ENCODE assay signal across 11 cellular contexts in the genomic region with DNA sequence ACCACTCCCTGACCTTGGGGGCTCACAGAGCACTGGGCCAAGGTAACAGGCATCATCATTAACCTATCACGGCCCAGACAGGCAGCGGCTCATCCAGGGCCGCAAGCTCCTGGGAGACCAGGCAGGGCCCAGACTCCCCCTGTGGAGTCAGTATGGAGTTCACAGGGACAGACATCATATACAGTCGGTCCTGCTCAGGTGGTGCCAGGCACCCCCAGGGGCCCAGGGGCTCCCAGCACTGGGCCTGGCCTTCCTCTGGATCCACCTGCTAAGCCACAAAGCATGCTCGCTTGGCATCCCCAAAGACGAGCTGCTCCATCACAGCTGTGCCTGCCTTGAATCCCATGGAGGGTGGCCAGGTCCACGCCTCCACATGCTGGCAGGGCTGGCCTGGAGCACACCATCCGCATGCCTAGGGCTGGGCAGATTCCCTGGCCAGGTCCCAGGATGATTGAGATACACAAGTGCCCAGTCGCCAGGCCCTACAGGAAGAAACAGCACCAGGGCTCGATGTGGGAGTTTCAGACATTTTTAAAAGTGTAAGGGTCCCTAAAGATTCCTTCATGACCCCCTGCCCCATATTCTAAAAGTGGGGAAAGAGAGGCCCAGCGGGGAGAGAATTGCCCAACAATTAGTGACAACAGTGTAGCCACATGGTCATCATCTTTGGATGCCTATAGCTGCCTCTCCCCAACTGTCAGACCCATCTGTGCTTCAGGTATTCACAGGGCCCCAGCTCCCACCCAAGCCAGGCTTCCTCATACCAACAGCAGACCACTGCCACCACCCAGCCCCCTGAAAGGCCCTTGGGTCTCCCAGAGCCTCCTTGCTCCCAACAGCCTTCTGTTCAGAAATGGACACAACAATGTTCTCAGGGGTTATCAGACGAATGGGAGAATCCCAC. TPM values are rescaled to one million over a fixed set of nuclear protein-coding genes. Genes with fewer than 3 reads are reported as not detected.
DNase-seq lines count a peak whose midpoint lies in the region; ATAC-seq and TF ChIP-seq lines count a peak whose summit lies in the region.
"Had no signal": no experiment of that assay in that cellular context is flagged by ENCODE, and none has a peak within 500 bp of the region (broad histone marks: within the 10 kb centered on the region; RNA-seq: fewer than 3 reads in every experiment).

No MANE protein-coding gene starts in this region.

- H3K4me3 ChIP-seq in IMR-90 (ENCODE audit: insufficient read depth, low read depth, low read length) (no peak overlapping the region), subcutaneous abdominal adipose tissue (ENCODE audit: low read depth in 1 of 5, low read length in 5 of 5) (no peak overlapping the region)

- no peak overlapping the region for H4K91ac ChIP-seq in IMR-90 (ENCODE audit: insufficient read depth, low read depth, low read length)

- H3K4me2 ChIP-seq in IMR-90 (ENCODE audit: low read depth, low read length) = no peak overlapping the region

- CTCF ChIA-PET in IMR-90 (lab: Yijun Ruan, JAX) = interaction anchor here (0.7 kb wide), 1 partner anchor 497 kb away, joined by 3 read pairs; no protein-coding TSS in a partner anchor

- no peak overlapping the region for H2BK20ac ChIP-seq in IMR-90 (ENCODE audit: low read depth, low read length)

- H4K5ac ChIP-seq in IMR-90 (ENCODE audit: low read depth, low read length) = no peak overlapping the region

- H2BK120ac ChIP-seq in IMR-90 (ENCODE audit: low read depth, low read length) = no peak overlapping the region

- DNase-seq in IMR-90 = no peak
- DNase-seq in cerebellum (ENCODE audit: low spot score) = peak; percentile 84
- peak; percentile 62 for DNase-seq in medulla oblongata (ENCODE audit: extremely low spot score)
- DNase-seq in GM10266 (ENCODE audit: extremely low spot score) = no peak
- DNase-seq in SKM-1 (lab: John Stamatoyannopoulos, UW; ENCODE audit: unreplicated experiment) = no peak
- DNase-seq: activated CD4-positive, CD25-positive, alpha-beta regulatory T cell treated with anti-CD3 and anti-CD28 coated beads, Interleukin-2, amount 50 U/mL, for 72 hours; GDM1; OCI-M1 had no signal

- peak overlapping the region; percentile 49 for H2AK9ac ChIP-seq in IMR-90 (replicated peaks; ENCODE audit: low read depth, low read length, poor library complexity)

- no peak overlapping the region for H2AK5ac ChIP-seq in IMR-90 (ENCODE audit: low read depth, low read length)

- whole genome bisulfite sequencing in IMR-90 (ENCODE audit: extremely low coverage in 2 of 2, insufficient read length in 1 of 2), 2 experiments = 79% methylated on average over 2 of the region's 12 CpGs; no CpG with 5 or more reads in 1 of the 2 experiments

- H4K20me1 ChIP-seq in IMR-90 (ENCODE audit: insufficient read depth, low read length) = peaks cover 64% of the 10 kb centered on the region

- H2BK5ac ChIP-seq in IMR-90 (ENCODE audit: low read depth, low read length, poor library complexity, severe bottlenecking) = no peak overlapping the region

- TF ChIP-seq CTCF in IMR-90 (conservative IDR thresholded peaks at IDR 0.05; ENCODE audit: low read depth, low read length) (no peak), GM10266 (IDR thresholded peaks at IDR 0.05; ENCODE audit: control insufficient read depth, insufficient read depth, low read depth, missing control alignments) (no peak)

- no peak overlapping the region for H3K56ac ChIP-seq in IMR-90 (ENCODE audit: extremely low read depth, insufficient read depth, low read length)

- no peak overlapping the region for H3K9ac ChIP-seq in IMR-90 (ENCODE audit: low read depth, low read length)
- H3K9ac ChIP-seq in subcutaneous abdominal adipose tissue (ENCODE audit: low read length in 5 of 5) = peak overlapping the region in 3 of 5 donors; percentile 10 to 50 (median 21)

- peaks cover 34% of the 10 kb centered on the region for H3K9me1 ChIP-seq in IMR-90 (ENCODE audit: insufficient read depth, low read length)

- no peak overlapping the region for H3K14ac ChIP-seq in IMR-90 (replicated peaks; ENCODE audit: low read depth, low read length)

- H3K36me3 ChIP-seq in IMR-90 (ENCODE audit: control insufficient read depth, insufficient read depth, low read length) = no peaks in the 10 kb centered on the region
- H3K36me3 ChIP-seq in subcutaneous abdominal adipose tissue (ENCODE audit: control insufficient read depth in 5 of 5, insufficient read depth in 5 of 5, low read length in 5 of 5) = peaks cover 0 to 4% (median 0%) of the 10 kb centered on the region in 5 donors

- H3K4ac ChIP-seq in IMR-90 (ENCODE audit: low read depth, low read length) = no peak overlapping the region

- H3K27ac ChIP-seq in IMR-90 (ENCODE audit: insufficient read depth, low read length) = no peak overlapping the region
- H3K27ac ChIP-seq in subcutaneous abdominal adipose tissue (ENCODE audit: low read depth, low read length) = no peak overlapping the region

- POLR2A ChIA-PET in IMR-90 (lab: Charles Lee; ENCODE audit: unreplicated experiment) = no interaction called here

- no peaks in the 10 kb centered on the region for H3K27me3 ChIP-seq in IMR-90 (ENCODE audit: control insufficient read depth, insufficient read depth, low read length)
- no peaks in the 10 kb centered on the region for H3K27me3 ChIP-seq in subcutaneous abdominal adipose tissue (ENCODE audit: control insufficient read depth in 5 of 5, insufficient read depth in 4 of 5, low read length in 5 of 5)

- TF ChIP-seq RAD21 in IMR-90 (IDR thresholded peaks at IDR 0.05; ENCODE audit: low read length) = no peak

- dilution Hi-C loops in IMR-90 (cut with HindIII; ENCODE audit: low sequenced_read_pairs, unreplicated experiment) = no loop called here

- H2AFZ ChIP-seq in IMR-90 (replicated peaks; ENCODE audit: low read length, poor library complexity) = no peak overlapping the region

- H2BK15ac ChIP-seq in IMR-90 (ENCODE audit: low read depth, low read length) = no peak overlapping the region

- H3K79me1 ChIP-seq in IMR-90 (ENCODE audit: low read depth in 1 of 2, low read length in 2 of 2) = peaks cover 28 to 70% of the 10 kb centered on the region in 2 experiments

- H3K23ac ChIP-seq in IMR-90 (ENCODE audit: low read depth, low read length) = no peak overlapping the region

- peaks cover 7% of the 10 kb centered on the region; the same call in 1 of the 2 replicates for H3K4me1 ChIP-seq in IMR-90 (ENCODE audit: control insufficient read depth, insufficient read depth, low read length)
- H3K4me1 ChIP-seq in subcutaneous abdominal adipose tissue (ENCODE audit: control insufficient read depth in 5 of 5, insufficient read depth in 5 of 5, low read length in 5 of 5) = peaks cover 10 to 53% (median 44%) of the 10 kb centered on the region in 5 donors

- H3K18ac ChIP-seq in IMR-90 (ENCODE audit: low read depth, low read length) = no peak overlapping the region

- no peak overlapping the region for H4K8ac ChIP-seq in IMR-90 (ENCODE audit: low read depth in 2 of 2, low read length in 2 of 2)

- H3K9me3 ChIP-seq in IMR-90 (ENCODE audit: control insufficient read depth, insufficient read depth, low read length) (peaks cover 3% of the 10 kb centered on the region; the same call in 1 of the 2 replicates), subcutaneous abdominal adipose tissue (ENCODE audit: control insufficient read depth in 5 of 5, low read length in 5 of 5) (no peaks in the 10 kb centered on the region)

- in situ Hi-C loops in IMR-90 (cut with MboI; ENCODE audit: low sequenced_read_pairs) = no loop called here

- intact Hi-C loops in IMR-90 (cut with micrococcal nuclease) = loop anchor here (5.0 kb wide), 1 partner anchor 33 kb away; no protein-coding TSS in a partner anchor

- no peak for TF ChIP-seq POLR2A in IMR-90 (IDR thresholded peaks at IDR 0.05; ENCODE audit: low read depth, low read length)

- ATAC-seq in IMR-90 (ENCODE audit: low read depth) (no peak), GM19467 (IDR thresholded peaks at IDR 0.05; ENCODE audit: unreplicated experiment) (no peak), HG02763 (IDR thresholded peaks at IDR 0.05; ENCODE audit: unreplicated experiment) (no peak)

- no TSS peak for BruUV-seq in IMR-90 (replicated peaks; lab: Mats Ljungman, UMichigan)

TF ChIP-seq in IMR-90, 13 proteins besides CTCF, POLR2A, EP300 and RAD21 (continues in another document):
- no peak for TF ChIP-seq FOS (IDR thresholded peaks at IDR 0.05; ENCODE audit: low read depth, low read length)
- no peak for TF ChIP-seq MAFK (IDR thresholded peaks at IDR 0.05; ENCODE audit: low read depth, low read length)
- no peak for TF ChIP-seq BHLHE40 (IDR thresholded peaks at IDR 0.05; ENCODE audit: low read depth, low read length)
- TF ChIP-seq SMC3 (IDR thresholded peaks at IDR 0.05; ENCODE audit: low read depth, low read length) = no peak
- no peak for TF ChIP-seq CEBPB (IDR thresholded peaks at IDR 0.05; ENCODE audit: low read depth, low read length)
- TF ChIP-seq, protein P1, sequence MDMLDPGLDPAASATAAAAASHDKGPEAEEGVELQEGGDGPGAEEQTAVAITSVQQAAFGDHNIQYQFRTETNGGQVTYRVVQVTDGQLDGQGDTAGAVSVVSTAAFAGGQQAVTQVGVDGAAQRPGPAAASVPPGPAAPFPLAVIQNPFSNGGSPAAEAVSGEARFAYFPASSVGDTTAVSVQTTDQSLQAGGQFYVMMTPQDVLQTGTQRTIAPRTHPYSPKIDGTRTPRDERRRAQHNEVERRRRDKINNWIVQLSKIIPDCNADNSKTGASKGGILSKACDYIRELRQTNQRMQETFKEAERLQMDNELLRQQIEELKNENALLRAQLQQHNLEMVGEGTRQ (IDR thresholded peaks at IDR 0.05; ENCODE audit: low read depth, low read length) = no peak
- TF ChIP-seq NFE2L2 (IDR thresholded peaks at IDR 0.05; ENCODE audit: low read depth, low read length) = no peak
- TF ChIP-seq MXI1 (IDR thresholded peaks at IDR 0.05; ENCODE audit: borderline replicate concordance, low read depth, low read length) = no peak
- TF ChIP-seq CHD1 (IDR thresholded peaks at IDR 0.05; ENCODE audit: low read depth, low read length) = no peak
- no peak for TF ChIP-seq RFX5 (IDR thresholded peaks at IDR 0.05; ENCODE audit: low read depth, low read length)
- TF ChIP-seq ELK1 (IDR thresholded peaks at IDR 0.05; ENCODE audit: borderline replicate concordance, low read depth, low read length) = no peak
- no peak for TF ChIP-seq RCOR1 (IDR thresholded peaks at IDR 0.05; ENCODE audit: insufficient replicate concordance, low read length)

RNA-seq across cellular contexts. Expression of gene BICD2, which starts 4.4 kb away (rescaled TPM):
- total RNA-seq in IMR-90 (2012; rRNA removed) = 35.7 and 42.2 TPM in 2 replicates
- polyA plus RNA-seq in IMR-90 (2012; rRNA removed) = 21.1 and 21.5 TPM in 2 replicates
- 13.1 and 22.4 TPM in 2 replicates for polyA plus RNA-seq in IMR-90 (2012; cell fraction: cytosol; rRNA removed)
- polyA plus RNA-seq in IMR-90 (2012; cell fraction: nucleus; rRNA removed; ENCODE audit: low replicate concordance) = 13.6 and 16.6 TPM in 2 replicates
- total RNA-seq in cerebellum = 32.4 TPM

Comparison
In these comparisons a context has a peak if more than half of its experiments do, and no peak if none do; other contexts are left out.
1. DNase-seq: peak in cerebellum (single experiment) and medulla oblongata (single experiment); none in IMR-90 (single experiment), GM10266 (single experiment) and SKM-1 (single experiment).